Comparison of ENCODE assay signal across 14 cellular contexts in genomic region chr5:158398360-158399201, GRCh38.
DNase-seq lines count a peak whose midpoint lies in the region; ATAC-seq and TF ChIP-seq lines count a peak whose summit lies in the region.
"Had no signal": no experiment of that assay in that cellular context is flagged by ENCODE, and none has a peak within 500 bp of the region (broad histone marks: within the 10 kb centered on the region; RNA-seq: fewer than 3 reads in every experiment).

No MANE protein-coding gene starts in this region.

- peak; percentile 23 to 31 for DNase-seq in thyroid gland
- no peak for DNase-seq in vagina (ENCODE audit: extremely low spot score in 2 of 2)
- DNase-seq in HUDEP-2 (lab: John Stamatoyannopoulos, UW; ENCODE audit: unreplicated experiment in 76 of 76) = no peak
- DNase-seq in DMS53 (lab: John Stamatoyannopoulos, UW) = no peak
- DNase-seq: activated CD8-positive, alpha-beta T cell treated with anti-CD3 and anti-CD28 coated beads, Interleukin-2, amount 10 ng/mL, durations not matched to agents 7 days and 5 days; activated naive CD8-positive, alpha-beta T cell treated with anti-CD3 and anti-CD28 coated beads, Interleukin-2, amount 50 U/mL, for 24 hours; DMS153; effector CD8-positive, alpha-beta T cell; hippocampal formation; KG1 had no signal

- H3K4me3 ChIP-seq in thyroid gland (replicated peaks in 1 of 3) (no peak overlapping the region), vagina (no peak overlapping the region)

- H3K4me1 ChIP-seq in thyroid gland (peaks cover 0 to 9% of the 10 kb centered on the region in 2 donors), vagina (no peaks in the 10 kb centered on the region)

- TF ChIP-seq POLR2A in thyroid gland (IDR thresholded peaks at IDR 0.05) (no peak), vagina (IDR thresholded peaks at IDR 0.05) (no peak)

- H3K27ac ChIP-seq in thyroid gland = no peak overlapping the region
- H3K27ac ChIP-seq in vagina = no peak overlapping the region

- TF ChIP-seq CTCF in thyroid gland (IDR thresholded peaks at IDR 0.05) = no peak
- no peak for TF ChIP-seq CTCF in vagina (IDR thresholded peaks at IDR 0.05)

- H3K27me3 ChIP-seq in thyroid gland (no peaks in the 10 kb centered on the region), vagina (no peaks in the 10 kb centered on the region)

- WGBS in thyroid gland, 2 donors = 41% methylated on average over 6 of the region's 6 CpGs

- no peaks in the 10 kb centered on the region for H3K36me3 ChIP-seq in thyroid gland
- H3K36me3 ChIP-seq in vagina = no peaks in the 10 kb centered on the region

- intact Hi-C loops in thyroid gland (cut with DNase I) (no loop called here), vagina (cut with DNase I) (no loop called here)

- ATAC-seq in GM19351 (IDR thresholded peaks at IDR 0.05; ENCODE audit: unreplicated experiment) (peak; percentile 90), HG02759 (IDR thresholded peaks at IDR 0.05; ENCODE audit: unreplicated experiment) (peak; percentile 94), HG03457 (IDR thresholded peaks at IDR 0.05; ENCODE audit: unreplicated experiment) (peak; percentile 60)
- ATAC-seq: activated CD8-positive, alpha-beta T cell treated with anti-CD3 and anti-CD28 coated beads, Interleukin-2, amount 10 ng/mL, durations not matched to agents 7 days and 5 days; activated naive CD8-positive, alpha-beta T cell treated with anti-CD3 and anti-CD28 coated beads, Interleukin-2, amount 50 U/mL, for 24 hours; SK-N-SH treated with all-trans-retinoic acid at 6 μM for 48 hours had no signal

- no peaks in the 10 kb centered on the region for H3K9me3 ChIP-seq in thyroid gland
- H3K9me3 ChIP-seq in vagina = no peaks in the 10 kb centered on the region

Comparison
In these comparisons a context has a peak if more than half of its experiments do, and no peak if none do; other contexts are left out.
1. DNase-seq: peak in thyroid gland (2 of 2); none in vagina (0 of 2), HUDEP-2 (0 of 76) and DMS53 (single experiment).
2. Peak in every context shown above with its lines, with median percentiles within 50 percentile points of each other: ATAC-seq.